In the genomic region with DNA sequence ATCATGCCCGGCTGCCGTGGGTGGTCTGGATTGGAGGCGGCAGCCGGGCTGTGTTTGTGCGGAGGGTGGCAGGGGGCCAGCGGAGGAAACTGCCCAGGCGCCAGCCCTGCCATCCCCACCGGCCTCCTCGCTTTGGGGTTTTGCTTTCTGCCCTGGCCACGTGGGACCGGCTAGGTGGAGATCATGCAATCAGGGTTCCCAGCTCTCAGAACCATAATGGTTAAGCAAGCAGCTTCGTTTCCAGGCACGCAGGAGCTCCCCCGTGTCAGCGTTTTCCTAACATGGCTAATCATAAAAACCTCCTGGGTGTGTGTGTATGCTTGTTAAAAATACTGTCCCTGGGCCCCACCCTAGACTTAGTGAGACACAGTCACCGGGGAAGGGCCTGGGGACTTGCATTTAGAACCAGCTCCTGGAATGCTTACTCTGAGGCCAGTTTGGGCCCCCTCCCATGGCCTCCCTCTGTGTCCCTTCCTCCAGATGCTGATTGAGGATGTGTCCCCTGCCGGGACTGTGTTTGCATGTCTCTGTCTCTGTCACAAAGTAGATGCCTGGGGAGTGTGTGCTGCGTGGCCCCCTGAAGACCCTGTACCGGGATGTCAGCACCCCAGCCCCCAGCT, we compare ENCODE assay signal across 11 cellular contexts.
DNase-seq lines count a peak whose midpoint lies in the region; ATAC-seq, FAIRE-seq and TF ChIP-seq lines count a peak whose summit lies in the region.
"Had no signal": no experiment of that assay in that cellular context is flagged by ENCODE, and none has a peak within 500 bp of the region (broad histone marks: within the 10 kb centered on the region; RNA-seq: fewer than 3 reads in every experiment).

No MANE protein-coding gene starts in this region.

- H4K20me1 ChIP-seq in K562 (replicated peaks; ENCODE audit: control insufficient read depth, insufficient read depth, low read length) = peaks cover 14% of the 10 kb centered on the region; the same call in 1 of the 2 replicates

- CTCF ChIA-PET in K562 (lab: Yijun Ruan, JAX; ENCODE audit: low intra/inter-chr PET ratio) = no interaction called here

- H3K4me1 ChIP-seq in K562 (replicated peaks in 1 of 2; ENCODE audit: control insufficient read depth in 2 of 2, insufficient read depth in 2 of 2, low read length in 2 of 2) = peaks cover 13% of the 10 kb centered on the region in 2 experiments
- H3K4me1 ChIP-seq in iPS DF 6.9 (ENCODE audit: control insufficient read depth, insufficient read depth, low read length) = peaks cover 11% of the 10 kb centered on the region
- peaks cover 0 to 81% (median 66%) of the 10 kb centered on the region in 4 donors for H3K4me1 ChIP-seq in sigmoid colon

- no peak for FAIRE-seq in K562 (lab: Jason Lieb, UNC)

- H3K9me3 ChIP-seq in K562 (replicated peaks; ENCODE audit: control insufficient read depth, insufficient read depth, low read depth, low read length) (no peaks in the 10 kb centered on the region), iPS DF 6.9 (ENCODE audit: control insufficient read depth, insufficient read depth, low read length) (no peaks in the 10 kb centered on the region), sigmoid colon (no peaks in the 10 kb centered on the region)

- H3K36me3 ChIP-seq in K562 (ENCODE audit: control insufficient read depth, insufficient read depth, low read length) = peaks cover 3% of the 10 kb centered on the region; the same call in 2 of the 3 replicates
- no peaks in the 10 kb centered on the region for H3K36me3 ChIP-seq in iPS DF 6.9 (ENCODE audit: control insufficient read depth, insufficient read depth, low read length)
- H3K36me3 ChIP-seq in sigmoid colon = no peaks in the 10 kb centered on the region

- no peaks in the 10 kb centered on the region for H3K27me3 Mint-ChIP-seq in activated T-cell treated with anti-CD3 and anti-CD28 coated beads, Interleukin-2, amount 50 U/mL, for 4 hours (ENCODE audit: low read depth)

- no peak overlapping the region for H3K4me2 ChIP-seq in K562 (ENCODE audit: insufficient read depth, low read length)

- TF ChIP-seq CTCF in K562 (IDR thresholded peaks at IDR 0.05 in 2 of 3, conservative IDR thresholded peaks at IDR 0.05 in 1 of 3; ENCODE audit: insufficient read depth in 2 of 3, low read depth in 1 of 3, low read length in 3 of 3) = no peak
- no peak for TF ChIP-seq CTCF in sigmoid colon (IDR thresholded peaks at IDR 0.05)

- intact Hi-C loops in K562 (cut with micrococcal nuclease) (no loop called here), sigmoid colon (cut with DNase I) (no loop called here)

- POLR2A ChIA-PET in K562 (lab: Yijun Ruan, JAX) = interaction anchor here (0.6 to 1.9 kb wide), 3 partner anchors 10 to 351 kb away, joined by 3 to 6 read pairs (median 4); no protein-coding TSS in a partner anchor

- no peaks in the 10 kb centered on the region for H3K9me3 Mint-ChIP-seq in activated T-cell treated with anti-CD3 and anti-CD28 coated beads, Interleukin-2, amount 50 U/mL, for 4 hours

- no peaks in the 10 kb centered on the region for H3K36me3 Mint-ChIP-seq in activated T-cell treated with anti-CD3 and anti-CD28 coated beads, Interleukin-2, amount 50 U/mL, for 4 hours (ENCODE audit: insufficient read depth)

- H3K4me3 Mint-ChIP-seq in activated T-cell treated with anti-CD3 and anti-CD28 coated beads, Interleukin-2, amount 50 U/mL, for 4 hours = no peak overlapping the region

- no peak overlapping the region for H3K27ac ChIP-seq in K562 (ENCODE audit: extremely low read depth, low read depth, low read length)
- no peak overlapping the region for H3K27ac ChIP-seq in iPS DF 6.9 (ENCODE audit: low read length)
- peak overlapping the region; percentile 82 to 93 (median 84) for H3K27ac ChIP-seq in sigmoid colon

- TF ChIP-seq EP300 in K562 (IDR thresholded peaks at IDR 0.05; ENCODE audit: low read length) = no peak
- TF ChIP-seq EP300 in sigmoid colon (IDR thresholded peaks at IDR 0.05) = peak in 1 of 4 donors; percentile 10

- ATAC-seq in K562 (peak; percentile 43), HG02798 (IDR thresholded peaks at IDR 0.05; ENCODE audit: poor library complexity, unreplicated experiment) (no peak)
- no peak for ATAC-seq in activated T-cell treated with anti-CD3 and anti-CD28 coated beads, Interleukin-2, amount 50 U/mL, for 4 hours

- no TSS peak for BruUV-seq in K562 (replicated peaks; lab: Mats Ljungman, UMichigan)

- H3K9me1 ChIP-seq in K562 (ENCODE audit: control insufficient read depth, insufficient read depth, low read length) = no peaks in the 10 kb centered on the region

- peaks cover 2% of the 10 kb centered on the region for H3K4me1 Mint-ChIP-seq in activated T-cell treated with anti-CD3 and anti-CD28 coated beads, Interleukin-2, amount 50 U/mL, for 4 hours (ENCODE audit: low read depth)

- in situ Hi-C loops in G401 (cut with HindIII; ENCODE audit: low sequenced_read_pairs) (loop anchor here (5.0 kb wide), 2 partner anchors 39 to 96 kb away; no protein-coding TSS in a partner anchor), K562 (cut with MboI) (no loop called here)

- no peak overlapping the region for H2AFZ ChIP-seq in K562 (ENCODE audit: low read depth, low read length)

- DNase-seq in G401 (ENCODE audit: low spot score) = peak; percentile 42
- peak in 1 of 4 experiments; percentile 30 for DNase-seq in K562 (ENCODE audit: extremely low read depth in 1 of 4, low spot score in 3 of 4)
- peak; percentile 80 for DNase-seq in iPS DF 6.9 (ENCODE audit: low read depth, low spot score)
- peak; percentile 87 for DNase-seq in sigmoid colon
- DNase-seq in AML-193 (lab: John Stamatoyannopoulos, UW) = no peak
- DNase-seq in activated T-cell treated with anti-CD3 and anti-CD28 coated beads, Interleukin-2, amount 50 U/mL, for 4 hours = no peak
- no peak for DNase-seq in SHP77 treated with DMSO at 0.1 percent for 48 hours (lab: John Stamatoyannopoulos, UW)
- DNase-seq: activated CD8-positive, alpha-beta memory T cell treated with anti-CD3 and anti-CD28 coated beads for 24 hours; DND-41; NK-92 treated with Interleukin-12 subunit alpha and Interleukin-12 subunit beta, amount 100 ng/mL, for 24 hours had no signal

- 66% methylated on average over 19 of the region's 19 CpGs for WGBS in K562 (ENCODE audit: insufficient coverage, low coverage, missing lambda C conversion rate)
- WGBS in iPS DF 6.9 (ENCODE audit: insufficient coverage, insufficient read length) = no CpG with 5 or more reads among the region's 19 CpGs
- WGBS in sigmoid colon, 2 donors = 18 to 59% methylated on average over 19 of the region's 19 CpGs

- H3K4me3 ChIP-seq in K562 (no peak overlapping the region), iPS DF 6.9 (ENCODE audit: low read length) (no peak overlapping the region), sigmoid colon (peak overlapping the region in 3 of 4 donors; percentile 27 to 37 (median 35))

- no peak for TF ChIP-seq RAD21 in K562 (CRISPR knock-in tag; conservative IDR thresholded peaks at IDR 0.05 in 1 of 2, IDR thresholded peaks at IDR 0.05 in 1 of 2)

- TF ChIP-seq POLR2A in K562 (conservative IDR thresholded peaks at IDR 0.05) (no peak), sigmoid colon (IDR thresholded peaks at IDR 0.05) (no peak)

- peaks cover 55% of the 10 kb centered on the region for H3K79me2 ChIP-seq in K562 (ENCODE audit: control insufficient read depth, insufficient read depth, low read length)

- H3K9ac ChIP-seq in K562 (ENCODE audit: insufficient read depth in 1 of 2, low read depth in 2 of 2, low read length in 2 of 2) = peak overlapping the region in 1 of 2 experiments; percentile 60; a peak in 2 of 4 replicates

- no peaks in the 10 kb centered on the region for H3K27me3 ChIP-seq in K562 (ENCODE audit: control insufficient read depth in 2 of 2, insufficient read depth in 2 of 2, low read length in 2 of 2)
- H3K27me3 ChIP-seq in iPS DF 6.9 (ENCODE audit: control insufficient read depth, insufficient read depth, low read length) = no peaks in the 10 kb centered on the region
- H3K27me3 ChIP-seq in sigmoid colon = no peaks in the 10 kb centered on the region

TF ChIP-seq in K562, 482 proteins besides CTCF, POLR2A, EP300 and RAD21:
- TF ChIP-seq POLR2G (IDR thresholded peaks at IDR 0.05; ENCODE audit: low read depth, low read length) (0 out of 2 replicates have a peak, but pooled peaks have one; percentile 21), ZNF507 (tag; conservative IDR thresholded peaks at IDR 0.05) (no peak), PURB (CRISPR knock-in tag; IDR thresholded peaks at IDR 0.05; ENCODE audit: low read depth) (no peak), TSC22D4 (tag; IDR thresholded peaks at IDR 0.05) (no peak)

Comparison
In these comparisons a context has a peak if more than half of its experiments do, and no peak if none do; other contexts are left out.
1. DNase-seq: peak in G401 (single experiment), iPS DF 6.9 (single experiment) and sigmoid colon (single experiment); none in AML-193 (0 of 2), activated T-cell treated with anti-CD3 and anti-CD28 coated beads, Interleukin-2, amount 50 U/mL, for 4 hours (single experiment) and SHP77 treated with DMSO at 0.1 percent for 48 hours (single experiment).
2. H3K27ac ChIP-seq: peak in sigmoid colon (4 of 4); none in K562 (single experiment) and iPS DF 6.9 (single experiment).
3. H3K4me3 ChIP-seq: peak in sigmoid colon (3 of 4); none in K562 (single experiment) and iPS DF 6.9 (single experiment).